Comparison of ENCODE assay signal across 13 cellular contexts in the genomic region with DNA sequence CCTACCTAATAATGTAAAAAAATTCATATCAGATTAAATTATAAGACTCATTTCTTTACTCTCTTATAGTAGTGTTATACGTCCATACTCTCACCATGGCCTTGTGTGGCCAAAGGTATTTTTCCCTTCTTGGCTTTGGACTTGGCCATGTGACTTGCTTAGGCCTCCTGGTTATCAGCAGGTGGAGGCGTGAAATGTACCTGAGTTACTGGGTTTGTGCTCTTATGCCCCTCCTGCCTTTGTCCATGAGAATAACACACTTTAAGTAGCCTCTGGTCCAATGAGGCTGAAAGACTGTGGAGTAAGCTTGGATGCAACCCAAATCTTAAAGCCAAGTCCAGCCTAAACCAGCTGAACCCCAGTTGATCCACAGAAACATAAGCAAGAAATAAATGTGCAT.
A peak's percentile ranks its signal among the peaks of the same experiment; 100 is the strongest.
DNase-seq lines count a peak whose midpoint lies in the region; ATAC-seq, FAIRE-seq and TF ChIP-seq lines count a peak whose summit lies in the region.
"Had no signal": no experiment of that assay in that cellular context is flagged by ENCODE, and none has a peak within 500 bp of the region (broad histone marks: within the 10 kb centered on the region; RNA-seq: fewer than 3 reads in every experiment).

No MANE protein-coding gene starts in this region.

- FAIRE-seq in keratinocyte (lab: Jason Lieb, UNC) = no peak
- FAIRE-seq: RCC 7860 had no signal

- no peaks in the 10 kb centered on the region; the same call in 1 of the 2 replicates for H3F3A ChIP-seq in PC-9 (ENCODE audit: insufficient read depth, low read depth)

- no TSS peak for BruUV-seq in PC-9 (replicated peaks; lab: Mats Ljungman, UMichigan)

- H2AFZ ChIP-seq in keratinocyte (ENCODE audit: control insufficient read depth, low read length) (peak overlapping the region; percentile 5), PC-9 (no peak overlapping the region)

- TF ChIP-seq POLR2A in stomach (IDR thresholded peaks at IDR 0.05) = no peak

- 30 to 62% (median 52%) methylated on average over 2 of the region's 2 CpGs for WGBS in stomach, 5 donors

- H3K9me3 ChIP-seq in keratinocyte (ENCODE audit: control insufficient read depth, low read depth, low read length) = no peaks in the 10 kb centered on the region
- no peaks in the 10 kb centered on the region for H3K9me3 ChIP-seq in stomach
- no peaks in the 10 kb centered on the region for H3K9me3 ChIP-seq in PC-9 (ENCODE audit: insufficient read depth, low read depth)

- no peak for ATAC-seq in GM21576 (IDR thresholded peaks at IDR 0.05; ENCODE audit: unreplicated experiment)

- DNase-seq in DMS79 treated with DMSO at 0.1 percent for 48 hours (lab: John Stamatoyannopoulos, UW) = peak; percentile 33
- peak; percentile 55 for DNase-seq in NCI-H2029 treated with DMSO at 0.1 percent for 48 hours (lab: John Stamatoyannopoulos, UW)
- no peak for DNase-seq in keratinocyte (ENCODE audit: low read depth, low spot score)
- DNase-seq in stomach = peak; percentile 32
- DNase-seq in PC-9 = no peak
- no peak for DNase-seq in NCI-H446 (lab: John Stamatoyannopoulos, UW)
- DNase-seq: CD8-positive, alpha-beta memory T cell; Kasumi-1; NCI-H1417 treated with DMSO at 0.1 percent for 48 hours; NCI-H774; SIG-M5 had no signal

- no peaks in the 10 kb centered on the region for H3K9me1 ChIP-seq in keratinocyte (ENCODE audit: control insufficient read depth, extremely low read depth, insufficient read depth, low read length)

- H3K27ac ChIP-seq in keratinocyte (ENCODE audit: control insufficient read depth, insufficient read depth, low read length) (no peak overlapping the region), stomach (peak overlapping the region in 3 of 5 donors; percentile 7 to 51 (median 29)), PC-9 (no peak overlapping the region)

- no peak overlapping the region for H3K9ac ChIP-seq in keratinocyte (ENCODE audit: control insufficient read depth, extremely low read depth, insufficient read depth, low read length)

- dilution Hi-C loops in keratinocyte (cut with MboI; ENCODE audit: extremely low pct_ligation_motif_present, low sequenced_read_pairs) = no loop called here

- H3K36me3 ChIP-seq in keratinocyte (ENCODE audit: control insufficient read depth in 2 of 2, extremely low read depth in 1 of 2, insufficient read depth in 2 of 2, low read length in 2 of 2) (no peaks in the 10 kb centered on the region), stomach (no peaks in the 10 kb centered on the region), PC-9 (ENCODE audit: low read depth) (no peaks in the 10 kb centered on the region)

- intact Hi-C loops in stomach (cut with DNase I; ENCODE audit: low total_unique reads) = no loop called here
- intact Hi-C loops in PC-9 (cut with micrococcal nuclease; ENCODE audit: unreplicated experiment) = no loop called here

- H4K20me1 ChIP-seq in keratinocyte (ENCODE audit: control insufficient read depth, extremely low read depth, insufficient read depth, low read length) (no peaks in the 10 kb centered on the region), PC-9 (ENCODE audit: insufficient read depth) (no peaks in the 10 kb centered on the region)

- H3K4me1 ChIP-seq in keratinocyte (ENCODE audit: control insufficient read depth, extremely low read depth, insufficient read depth, low read length) (peaks cover 24% of the 10 kb centered on the region), stomach (peaks cover 8 to 32% (median 18%) of the 10 kb centered on the region in 4 donors), PC-9 (replicated peaks; ENCODE audit: insufficient read depth) (peaks cover 16% of the 10 kb centered on the region)

- H3K4me3 ChIP-seq in keratinocyte (ENCODE audit: control insufficient read depth in 2 of 3, extremely low read depth in 1 of 3, insufficient read depth in 2 of 3, low read depth in 1 of 3, low read length in 3 of 3) (no peak overlapping the region), stomach (no peak overlapping the region), PC-9 (no peak overlapping the region)

- H3K4me2 ChIP-seq in keratinocyte (ENCODE audit: control insufficient read depth, extremely low read depth, insufficient read depth, low read depth, low read length) (no peak overlapping the region), PC-9 (no peak overlapping the region)

- no peaks in the 10 kb centered on the region for H3K79me2 ChIP-seq in keratinocyte (ENCODE audit: control insufficient read depth, insufficient read depth, low read length)
- no peaks in the 10 kb centered on the region for H3K79me2 ChIP-seq in PC-9 (ENCODE audit: low read depth)

- CTCF ChIA-PET in PC-9 (lab: Charles Lee) = interaction anchor here (0.6 to 1.7 kb wide), 4 partner anchors 58 to 653 kb away, joined by 3 to 6 read pairs (median 3); no protein-coding TSS in a partner anchor

- POLR2A ChIA-PET in PC-9 (lab: Charles Lee; ENCODE audit: unreplicated experiment) = no interaction called here

- no peaks in the 10 kb centered on the region for H3K9me2 ChIP-seq in PC-9 (ENCODE audit: insufficient read depth)

- no peaks in the 10 kb centered on the region for H3K27me3 ChIP-seq in keratinocyte (ENCODE audit: control insufficient read depth, extremely low read depth, insufficient read depth, low read length)
- no peaks in the 10 kb centered on the region for H3K27me3 ChIP-seq in stomach
- no peaks in the 10 kb centered on the region for H3K27me3 ChIP-seq in PC-9 (ENCODE audit: insufficient read depth, low read depth)

- no peak for TF ChIP-seq EP300 in stomach (IDR thresholded peaks at IDR 0.05)

- TF ChIP-seq CTCF in keratinocyte (optimal IDR thresholded peaks at IDR 0.05 in 1 of 3, IDR thresholded peaks at IDR 0.05 in 1 of 3, conservative IDR thresholded peaks at IDR 0.05 in 1 of 3; ENCODE audit: extremely low read depth in 1 of 3, insufficient read depth in 2 of 3, low read length in 3 of 3) (no peak), stomach (IDR thresholded peaks at IDR 0.05) (peak in 2 of 7 experiments; percentile 22 to 43), PC-9 (conservative IDR thresholded peaks at IDR 0.05) (no peak)

Comparison
In these comparisons a context has a peak if more than half of its experiments do, and no peak if none do; other contexts are left out.
1. DNase-seq: peak in DMS79 treated with DMSO at 0.1 percent for 48 hours (single experiment), NCI-H2029 treated with DMSO at 0.1 percent for 48 hours (single experiment) and stomach (single experiment); none in keratinocyte (single experiment), PC-9 (0 of 2) and NCI-H446 (0 of 2).
2. H3K27ac ChIP-seq: peak in stomach (3 of 5); none in keratinocyte (single experiment) and PC-9 (single experiment).